18 cellular contexts compared by ENCODE assay signal in the genomic region with DNA sequence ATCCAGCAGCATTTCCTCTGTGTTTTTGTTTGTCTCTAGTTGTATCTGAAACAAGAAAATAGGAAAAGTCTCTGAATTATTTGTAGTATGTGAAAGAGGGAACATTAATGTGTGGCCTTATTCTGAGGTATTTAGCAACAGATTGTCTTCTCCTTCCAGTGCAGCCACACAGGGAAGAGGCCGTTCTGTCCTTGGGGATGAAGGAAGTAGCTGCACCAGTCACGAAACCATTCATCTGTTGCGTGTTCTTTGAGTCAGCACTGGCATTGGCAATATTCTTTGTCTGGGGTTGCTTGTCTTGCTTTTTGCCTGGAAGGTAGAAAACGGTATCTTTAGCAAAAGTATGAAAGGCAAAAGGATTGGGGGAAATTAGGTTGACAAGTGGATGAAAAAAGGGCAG.
"Had no signal": no experiment of that assay in that cellular context is flagged by ENCODE, and none has a peak within 500 bp of the region (broad histone marks: within the 10 kb centered on the region; RNA-seq: fewer than 3 reads in every experiment).

No MANE protein-coding gene starts in this region.

- H3K4me1 ChIP-seq: foreskin keratinocyte, thyroid gland had no signal

- ATAC-seq: foreskin keratinocyte, right cardiac atrium, WTC11 had no signal

- H3K9me3 ChIP-seq: left ventricle myocardium inferior, thyroid gland had no signal

- H3K27me3 ChIP-seq: dorsolateral prefrontal cortex, foreskin keratinocyte, thyroid gland had no signal

- DNase-seq: activated CD4-positive, alpha-beta memory T cell treated with anti-CD3 and anti-CD28 coated beads for 36 hours; activated CD4-positive, alpha-beta T cell treated with anti-CD3 and anti-CD28 coated beads for 4 hours; activated naive CD4-positive, alpha-beta T cell treated with anti-CD3 and anti-CD28 coated beads for 36 hours; activated T-cell treated with anti-CD3 and anti-CD28 coated beads, Interleukin-2, amount 50 U/mL, for 24 hours; central memory CD4-positive, alpha-beta T cell; foreskin keratinocyte; glutamatergic neuron; hippocampal formation; islet precursor cell; left ventricle myocardium inferior; nephron progenitor cell; occipital lobe; right cardiac atrium; stimulated activated CD4-positive, alpha-beta T cell treated with anti-CD3 and anti-CD28 coated beads, Interleukin-2, amount 100 ng/mL, for 24 hours; stimulated activated naive CD4-positive, alpha-beta T cell treated with Interleukin-2 at 50 U/mL for 16 hours; thyroid gland had no signal

- H3K27ac ChIP-seq: foreskin keratinocyte, left ventricle myocardium inferior, thyroid gland had no signal

- H3K4me3 ChIP-seq: dorsolateral prefrontal cortex, left ventricle myocardium inferior, thyroid gland had no signal

- H3K36me3 ChIP-seq: left ventricle myocardium inferior, thyroid gland had no signal
